In genomic region chr10:73873843-73874215, GRCh38 we compare ENCODE assay signal across 9 cellular contexts. TPM values are rescaled to one million over a fixed set of nuclear protein-coding genes. Genes with fewer than 3 reads are reported as not detected.
DNase-seq lines count a peak whose midpoint lies in the region; ATAC-seq and TF ChIP-seq lines count a peak whose summit lies in the region.
"Had no signal": no experiment of that assay in that cellular context is flagged by ENCODE, and none has a peak within 500 bp of the region (broad histone marks: within the 10 kb centered on the region; RNA-seq: fewer than 3 reads in every experiment).

No MANE protein-coding gene starts in this region.

- peaks cover 50% of the 10 kb centered on the region for H3K36me3 Mint-ChIP-seq in CD4-positive, alpha-beta T cell (ENCODE audit: low read depth)
- H3K36me3 Mint-ChIP-seq in H9 (ENCODE audit: insufficient read depth in 1 of 3, low read depth in 3 of 3) = peaks cover 16 to 31% (median 19%) of the 10 kb centered on the region in 3 experiments; a peak in 6 of 7 replicates
- peaks cover 4% of the 10 kb centered on the region for H3K36me3 Mint-ChIP-seq in activated naive CD4-positive, alpha-beta T cell treated with anti-CD3 and anti-CD28 coated beads for 36 hours (ENCODE audit: low read depth)

- peaks cover 3% of the 10 kb centered on the region for H3K23me2 ChIP-seq in H9 (ENCODE audit: insufficient read length, low read depth, low read length, poor library complexity, severe bottlenecking)

- H2AK5ac ChIP-seq in H9 (ENCODE audit: insufficient read length, low read length) = no peak overlapping the region

- no peak overlapping the region for H2BK120ac ChIP-seq in H9 (ENCODE audit: low read depth, low read length, poor library complexity, severe bottlenecking)

- H3K9me3 Mint-ChIP-seq in CD4-positive, alpha-beta T cell = no peaks in the 10 kb centered on the region
- H3K9me3 Mint-ChIP-seq in H9 = no peaks in the 10 kb centered on the region
- no peaks in the 10 kb centered on the region for H3K9me3 Mint-ChIP-seq in activated naive CD4-positive, alpha-beta T cell treated with anti-CD3 and anti-CD28 coated beads for 36 hours
- H3K9me3 Mint-ChIP-seq: neural crest cell had no signal

- peak in 1 of 10 experiments; percentile 39 for DNase-seq in CD4-positive, alpha-beta T cell
- DNase-seq in H9 (no peak), kidney epithelial cell (ENCODE audit: low read depth) (no peak), uterus (no peak), NCI-H2029 treated with DMSO at 0.1 percent for 48 hours (lab: John Stamatoyannopoulos, UW) (no peak), pons (ENCODE audit: low spot score) (no peak)
- DNase-seq in activated naive CD4-positive, alpha-beta T cell treated with anti-CD3 and anti-CD28 coated beads for 36 hours = no peak

- H3K18ac ChIP-seq in H9 (ENCODE audit: insufficient read length, low read depth, low read length) = no peak overlapping the region

- H3K27me3 ChIP-seq in CD4-positive, alpha-beta T cell (ENCODE audit: control insufficient read depth, insufficient read depth, low read length) = no peaks in the 10 kb centered on the region
- H3K27me3 ChIP-seq in H9 (ENCODE audit: insufficient read depth, low read length) (no peaks in the 10 kb centered on the region), kidney epithelial cell (ENCODE audit: control insufficient read depth, insufficient read depth, low read length) (no peaks in the 10 kb centered on the region), uterus (no peaks in the 10 kb centered on the region)

- no peak overlapping the region for H3K4ac ChIP-seq in H9 (ENCODE audit: low read depth, low read length)

- ATAC-seq in CD4-positive, alpha-beta T cell (ENCODE audit: poor library complexity) = peak; percentile 8
- ATAC-seq in GM18873 (IDR thresholded peaks at IDR 0.05; ENCODE audit: low FRiP score, unreplicated experiment) = no peak

- H3K79me2 ChIP-seq in H9 (ENCODE audit: insufficient read depth, low read length) = no peaks in the 10 kb centered on the region; the same call in 1 of the 2 replicates

- no peak overlapping the region for H3K27ac ChIP-seq in CD4-positive, alpha-beta T cell (ENCODE audit: low read depth, low read length)
- H3K27ac ChIP-seq in H9 (ENCODE audit: insufficient read length, low read depth, low read length) (no peak overlapping the region), uterus (peak overlapping the region; percentile 66 to 71)

- no peaks in the 10 kb centered on the region for H3K9me3 ChIP-seq in CD4-positive, alpha-beta T cell (ENCODE audit: control insufficient read depth, low read length)
- H3K9me3 ChIP-seq in H9 (ENCODE audit: control insufficient read depth, low read depth, low read length) (no peaks in the 10 kb centered on the region), uterus (no peaks in the 10 kb centered on the region)

- H4K91ac ChIP-seq in H9 (ENCODE audit: insufficient read length, low read depth, low read length) = no peak overlapping the region

- peak overlapping the region; percentile 54 for H3K4me3 Mint-ChIP-seq in CD4-positive, alpha-beta T cell
- peak overlapping the region; percentile 68 to 72; a peak in 4 of 5 replicates for H3K4me3 Mint-ChIP-seq in H9
- peak overlapping the region; percentile 55 for H3K4me3 Mint-ChIP-seq in activated naive CD4-positive, alpha-beta T cell treated with anti-CD3 and anti-CD28 coated beads for 36 hours

- no peak for TF ChIP-seq CTCF in CD4-positive, alpha-beta T cell (IDR thresholded peaks at IDR 0.05)
- TF ChIP-seq CTCF in H9 (conservative IDR thresholded peaks at IDR 0.05) (no peak), kidney epithelial cell (IDR thresholded peaks at IDR 0.05; ENCODE audit: insufficient read depth, low read length, poor library complexity, severe bottlenecking) (no peak), uterus (IDR thresholded peaks at IDR 0.05) (no peak)

- H3T11ph ChIP-seq in H9 (ENCODE audit: low read length) = no peak overlapping the region

- no peak overlapping the region for H2BK15ac ChIP-seq in H9 (ENCODE audit: low read depth, low read length)

- no peak overlapping the region for H3K56ac ChIP-seq in H9 (ENCODE audit: insufficient read length, low read depth, low read length)

- H2BK12ac ChIP-seq in H9 (ENCODE audit: insufficient read length, low read depth, low read length) = no peak overlapping the region

- no peak overlapping the region for H2AFZ ChIP-seq in H9 (ENCODE audit: low read length)

- no peak overlapping the region; the same call in 1 of the 2 replicates for H3K14ac ChIP-seq in H9 (ENCODE audit: insufficient read depth, low read length)

- peaks cover 2% of the 10 kb centered on the region; the same call in 1 of the 2 replicates for H3K4me1 ChIP-seq in H9 (ENCODE audit: insufficient read depth, low read length)
- peaks cover 3 to 10% of the 10 kb centered on the region in 2 donors for H3K4me1 ChIP-seq in uterus

- H3K9ac ChIP-seq in H9 (ENCODE audit: extremely low read depth, insufficient read length, low read length) = no peak overlapping the region

- peaks cover 56% of the 10 kb centered on the region for H3K4me1 Mint-ChIP-seq in CD4-positive, alpha-beta T cell (ENCODE audit: low read depth)
- H3K4me1 Mint-ChIP-seq in H9 = peaks cover 22 to 28% of the 10 kb centered on the region in 2 experiments
- peaks cover 65% of the 10 kb centered on the region for H3K4me1 Mint-ChIP-seq in activated naive CD4-positive, alpha-beta T cell treated with anti-CD3 and anti-CD28 coated beads for 36 hours (ENCODE audit: low read depth)

- H4K5ac ChIP-seq in H9 (ENCODE audit: insufficient read length, low read depth, low read length) = no peak overlapping the region

- WGBS in H9 (ENCODE audit: extremely low coverage, insufficient read length, low lambda C conversion rate) = no CpG with 5 or more reads among the region's 39 CpGs

- no peak overlapping the region for H2BK5ac ChIP-seq in H9 (ENCODE audit: insufficient read length, low read length)

- no peak overlapping the region for H3K23ac ChIP-seq in H9 (ENCODE audit: insufficient read length, low read depth, low read length)

- no peak overlapping the region for H3K27ac Mint-ChIP-seq in CD4-positive, alpha-beta T cell
- no peak overlapping the region for H3K27ac Mint-ChIP-seq in H9
- no peak overlapping the region for H3K27ac Mint-ChIP-seq in activated naive CD4-positive, alpha-beta T cell treated with anti-CD3 and anti-CD28 coated beads for 36 hours

- TF ChIP-seq POLR2A in uterus (IDR thresholded peaks at IDR 0.05) = no peak

- POLR2A ChIA-PET in CD4-positive, alpha-beta T cell (lab: Charles Lee) = interaction anchor here (0.6 to 2.8 kb wide), 10 partner anchors 10 to 277 kb away, joined by 3 to 51 read pairs (median 6); partner anchors contain the start of genes ADK and AP3M1

- no peak overlapping the region for H4K8ac ChIP-seq in H9 (replicated peaks; ENCODE audit: insufficient read length, low read depth, low read length)

- peaks cover 2% of the 10 kb centered on the region for H4K20me1 ChIP-seq in H9 (ENCODE audit: control insufficient read depth, insufficient read depth, insufficient read length)

- peak overlapping the region; percentile 83 for H3K4me3 ChIP-seq in kidney epithelial cell (ENCODE audit: low read depth, low read length)
- H3K4me3 ChIP-seq in uterus = peak overlapping the region; percentile 63 to 96

- H2BK20ac ChIP-seq in H9 (ENCODE audit: low read depth, low read length, poor library complexity, severe bottlenecking) = no peak overlapping the region

- CTCF ChIA-PET in CD4-positive, alpha-beta T cell (lab: Charles Lee) = no interaction called here
- CTCF ChIA-PET in activated naive CD4-positive, alpha-beta T cell treated with anti-CD3 and anti-CD28 coated beads for 36 hours (lab: Charles Lee) = interaction anchor here (7.8 to 12.1 kb wide), 2 partner anchors 13 to 27 kb away, joined by 164 to 443 read pairs; no protein-coding TSS in a partner anchor

- no peak overlapping the region for H3K4me2 ChIP-seq in H9 (ENCODE audit: insufficient read depth, insufficient read length, low read length)

- H3K36me3 ChIP-seq in kidney epithelial cell (ENCODE audit: control insufficient read depth, insufficient read depth, low read length) (no peaks in the 10 kb centered on the region), uterus (no peaks in the 10 kb centered on the region)

- H3K79me1 ChIP-seq in H9 (ENCODE audit: insufficient read depth, low read depth, low read length, poor library complexity, severe bottlenecking) = no peaks in the 10 kb centered on the region

- H3K27me3 Mint-ChIP-seq in CD4-positive, alpha-beta T cell = no peaks in the 10 kb centered on the region
- H3K27me3 Mint-ChIP-seq in H9 (ENCODE audit: low read depth) = peaks cover 6% of the 10 kb centered on the region; the same call in 1 of the 2 replicates
- H3K27me3 Mint-ChIP-seq in activated naive CD4-positive, alpha-beta T cell treated with anti-CD3 and anti-CD28 coated beads for 36 hours (ENCODE audit: low read depth) = no peaks in the 10 kb centered on the region

- intact Hi-C loops in CD4-positive, alpha-beta T cell (cut with DNase I, micrococcal nuclease) = loop anchor here (5.0 to 10.0 kb wide), 3 partner anchors 278 to 1361 kb away; partner anchors contain the start of genes KAT6B (in 2 of the 2), ADK (in 1 of the 2), AP3M1 (in 1 of the 2) and COMTD1 (in 1 of the 2)
- intact Hi-C loops in activated naive CD4-positive, alpha-beta T cell treated with anti-CD3 and anti-CD28 coated beads for 36 hours (cut with micrococcal nuclease) = loop anchor here (10.0 kb wide), 1 partner anchor 1361 kb away; the partner anchor contains the start of gene COMTD1
- intact Hi-C loops in uterus (cut with DNase I; ENCODE audit: low total_unique reads) = no loop called here

RNA-seq across cellular contexts. Expression of gene CAMK2G, which starts 0.5 kb away (rescaled TPM):
- 10 to 100 TPM; 34.4 to 38.4 TPM for total RNA-seq in CD4-positive, alpha-beta T cell
- total RNA-seq in H9 (2021) (30.4 and 31.8 TPM in 2 replicates), kidney epithelial cell (12.7 and 18.8 TPM in 2 replicates), uterus (10 to 100 TPM; 17.9 to 79.9 (median 40.0) TPM)
- total RNA-seq in activated naive CD4-positive, alpha-beta T cell treated with anti-CD3 and anti-CD28 coated beads for 36 hours = 10 to 100 TPM; 22.9 to 26.3 TPM

RNA-seq across cellular contexts. Expression of gene PLAU, which starts 37.1 kb away (rescaled TPM):
- not detected for total RNA-seq in CD4-positive, alpha-beta T cell
- total RNA-seq in H9 (2021) (15.0 and 16.2 TPM in 2 replicates), kidney epithelial cell (709 and 758 TPM in 2 replicates), uterus (10 to 100 TPM in 2 of 4 donors, 1 to 10 TPM in 2; 1.8 to 15.3 (median 9.0) TPM)
- under 1 TPM; 0.26 to 0.27 TPM for total RNA-seq in activated naive CD4-positive, alpha-beta T cell treated with anti-CD3 and anti-CD28 coated beads for 36 hours

Comparison
In these comparisons a context has a peak if more than half of its experiments do, and no peak if none do; other contexts are left out.
1. H3K27ac ChIP-seq: peak in uterus (2 of 2); none in CD4-positive, alpha-beta T cell (single experiment) and H9 (single experiment).
2. RNA of gene PLAU, which starts 37.1 kb away (total RNA-seq): 709 to 758 TPM in kidney epithelial cell; 15.0 to 16.2 TPM in H9, 1.8 to 15.3 TPM in uterus, 0.26 to 0.27 TPM in activated naive CD4-positive, alpha-beta T cell treated with anti-CD3 and anti-CD28 coated beads for 36 hours and not detected in CD4-positive, alpha-beta T cell; every median in the first group is over 10 times any median in the second.
3. Peak in every context shown above with its lines, with median percentiles within 50 percentile points of each other: H3K4me3 Mint-ChIP-seq.